14 cellular contexts compared by ENCODE assay signal in the genomic region with DNA sequence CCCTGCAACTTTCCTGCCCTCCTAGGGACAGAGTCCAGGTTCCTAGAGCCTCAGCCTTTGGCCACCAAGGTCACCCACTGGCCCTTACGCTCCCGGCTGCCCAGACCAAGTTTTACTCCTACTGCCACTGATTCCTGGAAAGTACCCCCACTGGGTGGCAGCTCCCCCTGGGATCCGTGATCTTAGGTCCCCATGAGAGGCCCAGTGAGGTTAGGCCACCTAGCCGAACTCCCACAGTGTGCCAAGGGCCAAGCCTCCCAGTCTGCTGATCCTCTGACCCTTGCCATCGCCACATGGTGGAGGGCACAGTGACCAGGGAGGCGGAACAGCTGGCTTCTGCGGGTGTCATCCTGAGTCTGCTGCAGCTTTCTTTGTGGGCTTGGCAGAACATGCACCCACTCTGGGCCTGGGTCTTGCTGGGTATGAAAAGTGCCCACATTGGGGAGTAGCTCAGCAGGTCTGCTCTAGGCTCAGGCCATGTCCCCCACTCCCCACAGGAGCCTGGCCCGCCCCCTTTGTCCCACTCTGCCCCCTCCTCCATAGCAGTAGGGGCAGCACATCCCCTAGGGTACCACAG. TPM values are rescaled to one million over a fixed set of nuclear protein-coding genes. Genes with fewer than 3 reads are reported as not detected.
DNase-seq lines count a peak whose midpoint lies in the region; ATAC-seq and TF ChIP-seq lines count a peak whose summit lies in the region.
"Had no signal": no experiment of that assay in that cellular context is flagged by ENCODE, and none has a peak within 500 bp of the region (broad histone marks: within the 10 kb centered on the region; RNA-seq: fewer than 3 reads in every experiment).

No MANE protein-coding gene starts in this region.

- no peak overlapping the region for H3K27ac Mint-ChIP-seq in chondrocyte (ENCODE audit: unreplicated experiment)
- H3K27ac Mint-ChIP-seq: CD4-positive, alpha-beta memory T cell had no signal

- no peak for ATAC-seq in left ventricle myocardium superior

- H3K36me3 Mint-ChIP-seq in chondrocyte (ENCODE audit: low read depth) = peaks cover 23% of the 10 kb centered on the region

- H3K4me1 ChIP-seq in right atrium auricular region = peaks cover 0 to 10% of the 10 kb centered on the region in 2 donors
- peaks cover 11 to 13% of the 10 kb centered on the region in 2 experiments for H3K4me1 ChIP-seq in neutrophil (ENCODE audit: control insufficient read depth in 1 of 2, insufficient read depth in 1 of 2, low read depth in 1 of 2, low read length in 1 of 2)
- no peaks in the 10 kb centered on the region for H3K4me1 ChIP-seq in effector memory CD4-positive, alpha-beta T cell (ENCODE audit: control insufficient read depth, insufficient read depth, low read length, poor library complexity, severe bottlenecking)
- H3K4me1 ChIP-seq: HAP-1 had no signal

- TF ChIP-seq CTCF in right atrium auricular region (IDR thresholded peaks at IDR 0.05) (no peak), chondrocyte (IDR thresholded peaks at IDR 0.05) (no peak), neutrophil (IDR thresholded peaks at IDR 0.05) (no peak)

- intact Hi-C loops in left ventricle myocardium superior (cut with micrococcal nuclease) = no loop called here

- H3K27me3 ChIP-seq in right atrium auricular region (no peaks in the 10 kb centered on the region), neutrophil (no peaks in the 10 kb centered on the region)
- H3K27me3 ChIP-seq in effector memory CD4-positive, alpha-beta T cell (replicated peaks; ENCODE audit: control insufficient read depth, insufficient read depth, low read length, poor library complexity, severe bottlenecking) = no peaks in the 10 kb centered on the region
- H3K27me3 ChIP-seq: BE2C had no signal

- H3K27ac ChIP-seq in right atrium auricular region = no peak overlapping the region
- peak overlapping the region; percentile 25 for H3K27ac ChIP-seq in neutrophil
- H3K27ac ChIP-seq in effector memory CD4-positive, alpha-beta T cell (ENCODE audit: insufficient read depth, low read length, poor library complexity, severe bottlenecking) = no peak overlapping the region
- H3K27ac ChIP-seq: C4-2B, GM23248, HL-60 had no signal

- H3K4me3 ChIP-seq in right atrium auricular region (no peak overlapping the region), neutrophil (ENCODE audit: low read depth in 1 of 2, low read length in 1 of 2) (no peak overlapping the region)
- H3K4me3 ChIP-seq in effector memory CD4-positive, alpha-beta T cell (ENCODE audit: insufficient read depth, low read depth, low read length, poor library complexity, severe bottlenecking) = no peak overlapping the region
- H3K4me3 ChIP-seq: GM23248, HAP-1 had no signal

- peak; percentile 14 for DNase-seq in left ventricle myocardium superior
- no peak for DNase-seq in right atrium auricular region (ENCODE audit: low spot score)
- peak; percentile 68 for DNase-seq in chondrocyte (ENCODE audit: low spot score)
- DNase-seq in H4 (ENCODE audit: low spot score) = no peak
- no peak for DNase-seq in effector memory CD4-positive, alpha-beta T cell
- DNase-seq in SW480 (ENCODE audit: low spot score) = no peak
- DNase-seq: BE2C; CD4-positive, alpha-beta memory T cell; DMS79; GM23248 had no signal

- H3K9me3 Mint-ChIP-seq in chondrocyte (ENCODE audit: low read depth) = no peaks in the 10 kb centered on the region
- H3K9me3 Mint-ChIP-seq: CD4-positive, alpha-beta memory T cell had no signal

- peaks cover 98% of the 10 kb centered on the region for H3K36me3 ChIP-seq in right atrium auricular region
- peaks cover 95% of the 10 kb centered on the region for H3K36me3 ChIP-seq in neutrophil
- H3K36me3 ChIP-seq in effector memory CD4-positive, alpha-beta T cell (ENCODE audit: control insufficient read depth, insufficient read depth, low read length) = peaks cover 62% of the 10 kb centered on the region

- no peak overlapping the region for H3K4me3 Mint-ChIP-seq in chondrocyte (ENCODE audit: unreplicated experiment)
- H3K4me3 Mint-ChIP-seq: CD4-positive, alpha-beta memory T cell had no signal

- no peaks in the 10 kb centered on the region for H3K27me3 Mint-ChIP-seq in chondrocyte (ENCODE audit: low read depth)
- H3K27me3 Mint-ChIP-seq: CD4-positive, alpha-beta memory T cell had no signal

- no peaks in the 10 kb centered on the region for H3K9me3 ChIP-seq in right atrium auricular region
- H3K9me3 ChIP-seq in neutrophil = no peaks in the 10 kb centered on the region
- no peaks in the 10 kb centered on the region for H3K9me3 ChIP-seq in effector memory CD4-positive, alpha-beta T cell (ENCODE audit: control insufficient read depth, low read length)
- H3K9me3 ChIP-seq: BE2C, HAP-1 had no signal

- no peaks in the 10 kb centered on the region for H3K4me1 Mint-ChIP-seq in chondrocyte (ENCODE audit: low read depth)
- H3K4me1 Mint-ChIP-seq: CD4-positive, alpha-beta memory T cell had no signal

RNA-seq across cellular contexts. Expression of a gene that starts 40.5 kb away (rescaled TPM):
- total RNA-seq in left ventricle myocardium superior (139 TPM), right atrium auricular region (10 to 100 TPM; 63.0 to 87.6 TPM), chondrocyte (11.0 to 16.2 TPM (median 15.2 TPM) in 3 replicates)
- 45.2 and 52.3 TPM in 2 replicates for total RNA-seq in H4 (2014; rRNA removed; shearing (Covaris generic))

Comparison
In these comparisons a context has a peak if more than half of its experiments do, and no peak if none do; other contexts are left out.
1. DNase-seq: peak in left ventricle myocardium superior (single experiment) and chondrocyte (single experiment); none in right atrium auricular region (single experiment), H4 (single experiment), effector memory CD4-positive, alpha-beta T cell (0 of 3) and SW480 (single experiment).